In the genomic region with DNA sequence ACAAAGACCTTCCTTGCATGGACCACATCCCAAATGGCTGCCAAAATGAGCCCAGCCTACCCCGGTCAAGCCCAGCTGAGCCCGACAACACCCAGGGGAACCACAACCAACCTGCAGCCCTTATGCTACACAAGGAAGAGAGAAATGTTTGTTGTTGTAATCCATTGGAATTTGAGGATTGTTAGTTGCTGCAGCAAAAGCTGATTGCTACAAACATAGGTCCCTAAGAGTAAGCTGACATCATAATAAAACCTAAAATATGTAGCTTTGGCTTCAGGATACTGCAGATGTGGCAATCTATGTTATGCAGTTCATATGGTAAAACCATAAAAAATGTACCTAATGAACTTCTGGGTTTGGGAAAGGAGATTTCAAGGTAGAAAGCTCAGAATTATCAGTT, we compare ENCODE assay signal across 21 cellular contexts.
"Had no signal": no experiment of that assay in that cellular context is flagged by ENCODE, and none has a peak within 500 bp of the region (broad histone marks: within the 10 kb centered on the region; RNA-seq: fewer than 3 reads in every experiment).

No MANE protein-coding gene starts in this region.

- DNase-seq: activated B cell treated with CpG ODN at 0.5 μM for 24 hours; activated CD4-positive, alpha-beta T cell treated with anti-CD3 and anti-CD28 coated beads for 36 hours; activated CD4-positive, alpha-beta T cell treated with anti-CD3 and anti-CD28 coated beads, Interleukin-2, amount 50 U/mL, for 48 hours; activated naive CD4-positive, alpha-beta T cell treated with Interleukin-2 at 50 U/mL for 16 hours; activated naive CD8-positive, alpha-beta T cell treated with anti-CD3 and anti-CD28 coated beads for 36 hours; activated T-cell treated with anti-CD3 and anti-CD28 coated beads, Interleukin-2, amount 50 U/mL, for 48 hours; amygdala; effector CD8-positive, alpha-beta T cell; glutamatergic neuron; hippocampal formation; left colon; ovary; spleen; stimulated activated CD4-positive, alpha-beta T cell treated with anti-CD3 and anti-CD28 coated beads, Interleukin-4, amount 100 ng/mL, for 1 hour; stimulated activated naive CD4-positive, alpha-beta T cell; T1000; upper lobe of left lung had no signal

- H3K4me3 ChIP-seq: cardiac muscle cell, ovary, prostate gland, spleen, thoracic aorta, upper lobe of left lung had no signal

- H3K27me3 ChIP-seq: cardiac muscle cell, neutrophil, ovary, upper lobe of left lung had no signal

- H3K27ac ChIP-seq: cardiac muscle cell, neutrophil, ovary, prostate gland, spleen, thoracic aorta, upper lobe of left lung had no signal

- H3K9me3 ChIP-seq: neutrophil, ovary, prostate gland, thoracic aorta, upper lobe of left lung had no signal

- H3K4me1 ChIP-seq: prostate gland, spleen, upper lobe of left lung had no signal

- H3K36me3 ChIP-seq: cardiac muscle cell, neutrophil, ovary, prostate gland, spleen, thoracic aorta, upper lobe of left lung had no signal
